In genomic region chr16:8458481-8458880, GRCh38 we compare ENCODE assay signal across 7 cellular contexts.
"Had no signal": no experiment of that assay in that cellular context is flagged by ENCODE, and none has a peak within 500 bp of the region (broad histone marks: within the 10 kb centered on the region; RNA-seq: fewer than 3 reads in every experiment).

No MANE protein-coding gene starts in this region.

- H3K4me3 ChIP-seq: GM23338 had no signal

- DNase-seq: H9, HCEC 1CT, KBM-7 had no signal

- H3K4me2 ChIP-seq: GM23338, KMS-11 had no signal

- H3K9ac ChIP-seq: KMS-11 had no signal

- ATAC-seq: HepG2 had no signal

- H3K27ac ChIP-seq: HL-60, KMS-11 had no signal
